Comparison of ENCODE assay signal across 14 cellular contexts in genomic region chr6:109239918-109240321, GRCh38.
DNase-seq lines count a peak whose midpoint lies in the region; ATAC-seq and TF ChIP-seq lines count a peak whose summit lies in the region.
"Had no signal": no experiment of that assay in that cellular context is flagged by ENCODE, and none has a peak within 500 bp of the region (broad histone marks: within the 10 kb centered on the region; RNA-seq: fewer than 3 reads in every experiment).

No MANE protein-coding gene starts in this region.

- no peaks in the 10 kb centered on the region for H3K27me3 ChIP-seq in GM23338 (ENCODE audit: insufficient read depth)
- no peaks in the 10 kb centered on the region for H3K27me3 ChIP-seq in lower lobe of right lung (ENCODE audit: low read depth)
- H3K27me3 ChIP-seq in skeletal muscle satellite cell (ENCODE audit: control insufficient read depth, insufficient read depth, low read length), result no peaks in the 10 kb centered on the region
- H3K27me3 ChIP-seq in transverse colon, result no peaks in the 10 kb centered on the region
- H3K27me3 ChIP-seq: foreskin keratinocyte, left lung had no signal

- H4K20me1 ChIP-seq in GM23338 (replicated peaks; ENCODE audit: insufficient read depth), result no peaks in the 10 kb centered on the region

- H3K4me2 ChIP-seq in GM23338 (no peak overlapping the region), skeletal muscle satellite cell (ENCODE audit: low read length) (peak overlapping the region; percentile 47)

- H2AFZ ChIP-seq in GM23338, result peak overlapping the region; percentile 76

- TF ChIP-seq CTCF in GM23338 (conservative IDR thresholded peaks at IDR 0.05; ENCODE audit: low read depth in 2 of 2), result no peak
- TF ChIP-seq CTCF in chondrocyte (IDR thresholded peaks at IDR 0.05), result no peak
- no peak for TF ChIP-seq CTCF in lower lobe of right lung (IDR thresholded peaks at IDR 0.05)
- no peak for TF ChIP-seq CTCF in transverse colon (IDR thresholded peaks at IDR 0.05)

- in situ Hi-C loops in transverse colon (cut with MboI; ENCODE audit: low pct_ligation_motif_present in 1 of 4, low pct_unique_long_range_greater_than_20kb in 1 of 4, low sequenced_read_pairs in 3 of 4), result no loop called here

- H3K79me2 ChIP-seq in GM23338 (replicated peaks; ENCODE audit: insufficient read depth), result no peaks in the 10 kb centered on the region

- WGBS in transverse colon (ENCODE audit: low coverage in 1 of 2), 2 donors, result 58 to 70% methylated on average over 6 of the region's 6 CpGs

- H3K27me3 Mint-ChIP-seq in GM23338 (ENCODE audit: insufficient read depth, low read depth, poor library complexity) (peaks cover 4% of the 10 kb centered on the region), chondrocyte (ENCODE audit: low read depth) (no peaks in the 10 kb centered on the region)
- H3K27me3 Mint-ChIP-seq: activated CD4-positive, alpha-beta T cell treated with anti-CD3 and anti-CD28 coated beads, Interleukin-2, amount 10 ng/mL, durations not matched to agents 7 days and 5 days had no signal

- no peaks in the 10 kb centered on the region for H3F3A ChIP-seq in GM23338 (replicated peaks; ENCODE audit: low read depth)

- no peak for DNase-seq in GM23338 (ENCODE audit: low spot score)
- DNase-seq in chondrocyte (ENCODE audit: low spot score), result no peak
- no peak for DNase-seq in lower lobe of right lung
- no peak for DNase-seq in NCI-H2081 (lab: John Stamatoyannopoulos, UW)
- no peak for DNase-seq in transverse colon
- DNase-seq in retina, result no peak
- DNase-seq in stimulated activated CD8-positive, alpha-beta memory T cell treated with anti-CD3 and anti-CD28 coated beads, Interleukin-4, amount 100 ng/mL, for 48 hours, result no peak
- DNase-seq: activated CD4-positive, alpha-beta T cell treated with anti-CD3 and anti-CD28 coated beads, Interleukin-2, amount 10 ng/mL, durations not matched to agents 7 days and 5 days; activated effector memory CD4-positive, alpha-beta T cell treated with anti-CD3 and anti-CD28 coated beads, Interleukin-2, amount 50 U/mL, for 16 hours; foreskin keratinocyte; NCI-H2107 had no signal

- H3K9me3 Mint-ChIP-seq in GM23338 (no peaks in the 10 kb centered on the region; the same call in 2 of the 3 replicates), chondrocyte (ENCODE audit: low read depth) (no peaks in the 10 kb centered on the region)

- H3K9ac ChIP-seq in skeletal muscle satellite cell (ENCODE audit: low read depth, low read length), result peak overlapping the region; percentile 44

- no peaks in the 10 kb centered on the region for H3K36me3 Mint-ChIP-seq in GM23338 (ENCODE audit: low read depth)
- no peaks in the 10 kb centered on the region for H3K36me3 Mint-ChIP-seq in chondrocyte (ENCODE audit: low read depth)

- H3K4me3 ChIP-seq in GM23338 (no peak overlapping the region), lower lobe of right lung (no peak overlapping the region), skeletal muscle satellite cell (ENCODE audit: low read length) (no peak overlapping the region), transverse colon (no peak overlapping the region)
- H3K4me3 ChIP-seq: left lung, prostate gland had no signal

- H3K9me3 ChIP-seq in lower lobe of right lung (no peaks in the 10 kb centered on the region), skeletal muscle satellite cell (replicated peaks; ENCODE audit: low read length) (no peaks in the 10 kb centered on the region), transverse colon (no peaks in the 10 kb centered on the region)
- H3K9me3 ChIP-seq: left lung, prostate gland had no signal

- intact Hi-C loops in lower lobe of right lung (cut with DNase I) (no loop called here), transverse colon (cut with DNase I; ENCODE audit: low total_unique reads) (loop anchor here (5.0 kb wide), 1 partner anchor 1967 kb away; no protein-coding TSS in a partner anchor)

- no peak overlapping the region for H3K4me3 Mint-ChIP-seq in GM23338
- no peak overlapping the region for H3K4me3 Mint-ChIP-seq in chondrocyte (ENCODE audit: unreplicated experiment)
- H3K4me3 Mint-ChIP-seq: activated CD4-positive, alpha-beta T cell treated with anti-CD3 and anti-CD28 coated beads, Interleukin-2, amount 10 ng/mL, durations not matched to agents 7 days and 5 days had no signal

- peaks cover 9% of the 10 kb centered on the region for H3K4me1 ChIP-seq in GM23338 (ENCODE audit: insufficient read depth)
- peaks cover 33% of the 10 kb centered on the region for H3K4me1 ChIP-seq in lower lobe of right lung
- peaks cover 63% of the 10 kb centered on the region for H3K4me1 ChIP-seq in skeletal muscle satellite cell (ENCODE audit: control insufficient read depth, insufficient read depth, low read length)
- H3K4me1 ChIP-seq in transverse colon, result peaks cover 0 to 28% (median 6%) of the 10 kb centered on the region in 4 donors
- H3K4me1 ChIP-seq: foreskin keratinocyte, prostate gland had no signal

- H3K36me3 ChIP-seq in GM23338 (ENCODE audit: insufficient read depth) (no peaks in the 10 kb centered on the region), lower lobe of right lung (no peaks in the 10 kb centered on the region), skeletal muscle satellite cell (ENCODE audit: insufficient read depth, low read length) (no peaks in the 10 kb centered on the region), transverse colon (no peaks in the 10 kb centered on the region)
- H3K36me3 ChIP-seq: left lung, prostate gland had no signal

- ATAC-seq in GM23338 (no peak), lower lobe of right lung (no peak)
- ATAC-seq: foreskin keratinocyte had no signal

- TF ChIP-seq EP300 in transverse colon (IDR thresholded peaks at IDR 0.05; ENCODE audit: low read depth), result no peak

- peaks cover 7% of the 10 kb centered on the region; the same call in 1 of the 2 replicates for H3K9me2 ChIP-seq in GM23338 (ENCODE audit: insufficient read depth)

- H3K27ac ChIP-seq in GM23338 (ENCODE audit: low read depth) (no peak overlapping the region), lower lobe of right lung (peak overlapping the region; percentile 34), transverse colon (no peak overlapping the region)
- H3K27ac ChIP-seq: foreskin keratinocyte had no signal

- TF ChIP-seq POLR2A in transverse colon (IDR thresholded peaks at IDR 0.05), result no peak

- H3K27ac Mint-ChIP-seq in GM23338 (peak overlapping the region; percentile 22; the same call in 1 of the 2 replicates), chondrocyte (ENCODE audit: unreplicated experiment) (peak overlapping the region; percentile 74)
- H3K27ac Mint-ChIP-seq: activated CD4-positive, alpha-beta T cell treated with anti-CD3 and anti-CD28 coated beads, Interleukin-2, amount 10 ng/mL, durations not matched to agents 7 days and 5 days had no signal

- H3K4me1 Mint-ChIP-seq in GM23338 (peaks cover 6% of the 10 kb centered on the region), chondrocyte (ENCODE audit: low read depth) (peaks cover 12% of the 10 kb centered on the region)

TF ChIP-seq in GM23338, 12 proteins besides CTCF, POLR2A, EP300 and RAD21 (continues in another document):
- no peak for TF ChIP-seq EZH2 (IDR thresholded peaks at IDR 0.05; ENCODE audit: low read depth, unreplicated experiment)
- no peak for TF ChIP-seq EZH2phosphoT487 (IDR thresholded peaks at IDR 0.05; ENCODE audit: unreplicated experiment)
- no peak for TF ChIP-seq NANOG (IDR thresholded peaks at IDR 0.05; ENCODE audit: borderline replicate concordance)
- TF ChIP-seq POLR2AphosphoS5 (IDR thresholded peaks at IDR 0.05; ENCODE audit: low read depth), result no peak
- TF ChIP-seq ZNF331 (CRISPR knock-in tag; IDR thresholded peaks at IDR 0.05; ENCODE audit: low read depth), result no peak
- TF ChIP-seq ETS1 (IDR thresholded peaks at IDR 0.05), result no peak
- TF ChIP-seq, protein P1, sequence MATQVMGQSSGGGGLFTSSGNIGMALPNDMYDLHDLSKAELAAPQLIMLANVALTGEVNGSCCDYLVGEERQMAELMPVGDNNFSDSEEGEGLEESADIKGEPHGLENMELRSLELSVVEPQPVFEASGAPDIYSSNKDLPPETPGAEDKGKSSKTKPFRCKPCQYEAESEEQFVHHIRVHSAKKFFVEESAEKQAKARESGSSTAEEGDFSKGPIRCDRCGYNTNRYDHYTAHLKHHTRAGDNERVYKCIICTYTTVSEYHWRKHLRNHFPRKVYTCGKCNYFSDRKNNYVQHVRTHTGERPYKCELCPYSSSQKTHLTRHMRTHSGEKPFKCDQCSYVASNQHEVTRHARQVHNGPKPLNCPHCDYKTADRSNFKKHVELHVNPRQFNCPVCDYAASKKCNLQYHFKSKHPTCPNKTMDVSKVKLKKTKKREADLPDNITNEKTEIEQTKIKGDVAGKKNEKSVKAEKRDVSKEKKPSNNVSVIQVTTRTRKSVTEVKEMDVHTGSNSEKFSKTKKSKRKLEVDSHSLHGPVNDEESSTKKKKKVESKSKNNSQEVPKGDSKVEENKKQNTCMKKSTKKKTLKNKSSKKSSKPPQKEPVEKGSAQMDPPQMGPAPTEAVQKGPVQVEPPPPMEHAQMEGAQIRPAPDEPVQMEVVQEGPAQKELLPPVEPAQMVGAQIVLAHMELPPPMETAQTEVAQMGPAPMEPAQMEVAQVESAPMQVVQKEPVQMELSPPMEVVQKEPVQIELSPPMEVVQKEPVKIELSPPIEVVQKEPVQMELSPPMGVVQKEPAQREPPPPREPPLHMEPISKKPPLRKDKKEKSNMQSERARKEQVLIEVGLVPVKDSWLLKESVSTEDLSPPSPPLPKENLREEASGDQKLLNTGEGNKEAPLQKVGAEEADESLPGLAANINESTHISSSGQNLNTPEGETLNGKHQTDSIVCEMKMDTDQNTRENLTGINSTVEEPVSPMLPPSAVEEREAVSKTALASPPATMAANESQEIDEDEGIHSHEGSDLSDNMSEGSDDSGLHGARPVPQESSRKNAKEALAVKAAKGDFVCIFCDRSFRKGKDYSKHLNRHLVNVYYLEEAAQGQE (IDR thresholded peaks at IDR 0.05; ENCODE audit: unreplicated experiment), result no peak
